ENCODE assay signal across 14 cellular contexts in genomic region chr1:109764561-109765482, GRCh38. TPM values are rescaled to one million over a fixed set of nuclear protein-coding genes. Genes with fewer than 3 reads are reported as not detected.
DNase-seq lines count a peak whose midpoint lies in the region; ATAC-seq and TF ChIP-seq lines count a peak whose summit lies in the region.
"Had no signal": no experiment of that assay in that cellular context is flagged by ENCODE, and none has a peak within 500 bp of the region (broad histone marks: within the 10 kb centered on the region; RNA-seq: fewer than 3 reads in every experiment).

No MANE protein-coding gene starts in this region.

- no peak overlapping the region for H3K4me3 ChIP-seq in CD4-positive, CD25-positive, alpha-beta regulatory T cell (ENCODE audit: low read depth, low read length)
- no peak overlapping the region for H3K4me3 ChIP-seq in WERI-Rb-1 (ENCODE audit: low read depth, low read length)
- no peak overlapping the region for H3K4me3 ChIP-seq in hepatocyte
- H3K4me3 ChIP-seq in neuronal stem cell (ENCODE audit: low read length in 2 of 2), result no peak overlapping the region

- no peak overlapping the region for H3K23ac ChIP-seq in neuronal stem cell (ENCODE audit: low read depth, low read length, poor library complexity)
- H3K23ac ChIP-seq in H9 (ENCODE audit: insufficient read length, low read depth, low read length), result no peak overlapping the region

- H3K4me3 Mint-ChIP-seq in CD4-positive, CD25-positive, alpha-beta regulatory T cell, result no peak overlapping the region
- no peak overlapping the region for H3K4me3 Mint-ChIP-seq in H9
- H3K4me3 Mint-ChIP-seq: activated B cell treated with CpG ODN at 0.5 μM for 24 hours, T-cell had no signal

- ATAC-seq in CD4-positive, CD25-positive, alpha-beta regulatory T cell (ENCODE audit: low read depth in 2 of 2), result no peak
- ATAC-seq in HG03039 (IDR thresholded peaks at IDR 0.05; ENCODE audit: unreplicated experiment), result no peak
- ATAC-seq: T-cell had no signal

- no peaks in the 10 kb centered on the region for H3K9me3 ChIP-seq in CD4-positive, CD25-positive, alpha-beta regulatory T cell (ENCODE audit: control insufficient read depth in 2 of 2, low read length in 2 of 2)
- H3K9me3 ChIP-seq in WERI-Rb-1 (ENCODE audit: severe bottlenecking) (no peaks in the 10 kb centered on the region), hepatocyte (ENCODE audit: low read depth) (no peaks in the 10 kb centered on the region), neuronal stem cell (replicated peaks in 1 of 2; ENCODE audit: control insufficient read depth in 2 of 2, insufficient read depth in 1 of 2, low read depth in 1 of 2, low read length in 2 of 2) (no peaks in the 10 kb centered on the region), H9 (ENCODE audit: control insufficient read depth, low read depth, low read length) (no peaks in the 10 kb centered on the region)

- no peak overlapping the region for H3K4ac ChIP-seq in neuronal stem cell (ENCODE audit: low read length)
- no peak overlapping the region for H3K4ac ChIP-seq in H9 (ENCODE audit: low read depth, low read length)

- H4K91ac ChIP-seq in neuronal stem cell (ENCODE audit: low read depth, low read length, poor library complexity) (no peak overlapping the region), H9 (ENCODE audit: insufficient read length, low read depth, low read length) (no peak overlapping the region)

- H3K14ac ChIP-seq in neuronal stem cell (ENCODE audit: low read length) (no peak overlapping the region), H9 (ENCODE audit: insufficient read depth, low read length) (no peak overlapping the region)

- H2BK120ac ChIP-seq in neuronal stem cell (ENCODE audit: low read depth, low read length) (no peak overlapping the region), H9 (ENCODE audit: low read depth, low read length, poor library complexity, severe bottlenecking) (no peak overlapping the region)

- H2AFZ ChIP-seq in hepatocyte (no peak overlapping the region), neuronal stem cell (ENCODE audit: low read length) (no peak overlapping the region), H9 (ENCODE audit: low read length) (no peak overlapping the region)

- H3T11ph ChIP-seq in H9 (ENCODE audit: low read length), result no peak overlapping the region

- H4K8ac ChIP-seq in neuronal stem cell (ENCODE audit: low read depth, low read length) (no peak overlapping the region), H9 (replicated peaks; ENCODE audit: insufficient read length, low read depth, low read length) (no peak overlapping the region)

- H3K79me2 ChIP-seq in hepatocyte, result peaks cover 16% of the 10 kb centered on the region
- no peaks in the 10 kb centered on the region for H3K79me2 ChIP-seq in H9 (ENCODE audit: insufficient read depth, low read length)

- TF ChIP-seq CTCF in WERI-Rb-1 (IDR thresholded peaks at IDR 0.05; ENCODE audit: low read depth, low read length) (no peak), hepatocyte (IDR thresholded peaks at IDR 0.05; ENCODE audit: poor library complexity) (no peak), H9 (conservative IDR thresholded peaks at IDR 0.05) (no peak)

- H3K36me3 ChIP-seq in CD4-positive, CD25-positive, alpha-beta regulatory T cell (ENCODE audit: control insufficient read depth, insufficient read depth, low read length), result no peaks in the 10 kb centered on the region
- H3K36me3 ChIP-seq in WERI-Rb-1, result no peaks in the 10 kb centered on the region
- H3K36me3 ChIP-seq in hepatocyte (replicated peaks; ENCODE audit: insufficient read depth, low read depth), result no peaks in the 10 kb centered on the region
- no peaks in the 10 kb centered on the region for H3K36me3 ChIP-seq in neuronal stem cell (replicated peaks in 1 of 2; ENCODE audit: control insufficient read depth in 2 of 2, insufficient read depth in 2 of 2, low read length in 2 of 2)

- H3K23me2 ChIP-seq in H9 (ENCODE audit: insufficient read length, low read depth, low read length, poor library complexity, severe bottlenecking), result no peaks in the 10 kb centered on the region

- H3K4me1 ChIP-seq in CD4-positive, CD25-positive, alpha-beta regulatory T cell (ENCODE audit: control insufficient read depth, insufficient read depth, low read length, poor library complexity, severe bottlenecking), result no peaks in the 10 kb centered on the region
- H3K4me1 ChIP-seq in hepatocyte (ENCODE audit: insufficient read depth) (peaks cover 52% of the 10 kb centered on the region), neuronal stem cell (ENCODE audit: control insufficient read depth in 2 of 2, insufficient read depth in 1 of 2, low read depth in 1 of 2, low read length in 2 of 2) (peaks cover 0 to 7% of the 10 kb centered on the region in 2 donors), H9 (ENCODE audit: insufficient read depth, low read length) (no peaks in the 10 kb centered on the region)

- peaks cover 0 to 1% (median 0%) of the 10 kb centered on the region in 7 donors for H3K9me3 Mint-ChIP-seq in CD4-positive, CD25-positive, alpha-beta regulatory T cell
- no peaks in the 10 kb centered on the region for H3K9me3 Mint-ChIP-seq in H9
- H3K9me3 Mint-ChIP-seq: activated B cell treated with CpG ODN at 0.5 μM for 24 hours, T-cell had no signal

- TF ChIP-seq POLR2A in erythroblast (IDR thresholded peaks at IDR 0.05; ENCODE audit: low read length), result no peak

- H4K5ac ChIP-seq in H9 (ENCODE audit: insufficient read length, low read depth, low read length), result no peak overlapping the region

- no peak for DNase-seq in CD4-positive, CD25-positive, alpha-beta regulatory T cell
- peak; percentile 6 for DNase-seq in WERI-Rb-1
- DNase-seq in hepatocyte (ENCODE audit: low spot score), result no peak
- no peak for DNase-seq in neuronal stem cell (ENCODE audit: low spot score)
- no peak for DNase-seq in erythroblast (lab: John Stamatoyannopoulos, UW)
- DNase-seq in H9, result no peak
- DNase-seq in mucosa of gallbladder (ENCODE audit: low spot score), result no peak
- DNase-seq: activated B cell treated with CpG ODN at 0.5 μM for 24 hours; AML-193; amniotic stem cell; stimulated activated CD4-positive, alpha-beta T cell treated with anti-CD3 and anti-CD28 coated beads, Interleukin-15, amount 100 ng/mL, for 24 hours had no signal

- H3K27me3 Mint-ChIP-seq in CD4-positive, CD25-positive, alpha-beta regulatory T cell, result no peaks in the 10 kb centered on the region
- H3K27me3 Mint-ChIP-seq in H9 (ENCODE audit: low read depth), result peaks cover 3% of the 10 kb centered on the region; the same call in 1 of the 2 replicates

- H2AK5ac ChIP-seq in neuronal stem cell (ENCODE audit: low read depth, low read length) (no peak overlapping the region), H9 (ENCODE audit: insufficient read length, low read length) (no peak overlapping the region)

- H2BK5ac ChIP-seq in neuronal stem cell (ENCODE audit: low read length) (no peak overlapping the region), H9 (ENCODE audit: insufficient read length, low read length) (no peak overlapping the region)

- no peak overlapping the region for H2BK20ac ChIP-seq in H9 (ENCODE audit: low read depth, low read length, poor library complexity, severe bottlenecking)

- no peaks in the 10 kb centered on the region for H3K79me1 ChIP-seq in neuronal stem cell (ENCODE audit: low read depth, low read length)
- H3K79me1 ChIP-seq in H9 (ENCODE audit: insufficient read depth, low read depth, low read length, poor library complexity, severe bottlenecking), result no peaks in the 10 kb centered on the region

- H3K4me1 Mint-ChIP-seq in CD4-positive, CD25-positive, alpha-beta regulatory T cell, result no peaks in the 10 kb centered on the region
- H3K4me1 Mint-ChIP-seq in H9, result peaks cover 4 to 5% of the 10 kb centered on the region in 2 experiments; a peak in 2 of 4 replicates
- H3K4me1 Mint-ChIP-seq: activated B cell treated with CpG ODN at 0.5 μM for 24 hours, T-cell had no signal

- H3K36me3 Mint-ChIP-seq in CD4-positive, CD25-positive, alpha-beta regulatory T cell, result no peaks in the 10 kb centered on the region
- no peaks in the 10 kb centered on the region for H3K36me3 Mint-ChIP-seq in H9 (ENCODE audit: insufficient read depth in 1 of 3, low read depth in 3 of 3)
- H3K36me3 Mint-ChIP-seq: T-cell had no signal

- WGBS in hepatocyte (ENCODE audit: low lambda C conversion rate, missing lambda C conversion rate), result 94% methylated on average over 12 of the region's 13 CpGs
- WGBS in neuronal stem cell (ENCODE audit: extremely low coverage in 2 of 2, insufficient read length in 2 of 2, insufficient replicate concordance in 1 of 2), 2 donors, result no CpG with 5 or more reads among the region's 13 CpGs
- WGBS in H9 (ENCODE audit: extremely low coverage, insufficient read length, low lambda C conversion rate), result no CpG with 5 or more reads among the region's 13 CpGs

- no peak overlapping the region for H3K18ac ChIP-seq in neuronal stem cell (ENCODE audit: low read length)
- no peak overlapping the region for H3K18ac ChIP-seq in H9 (ENCODE audit: insufficient read length, low read depth, low read length)

- H3K4me2 ChIP-seq in hepatocyte (peak overlapping the region; percentile 60), neuronal stem cell (ENCODE audit: insufficient read depth, low read length, poor library complexity, severe bottlenecking) (no peak overlapping the region), H9 (ENCODE audit: insufficient read depth, insufficient read length, low read length) (no peak overlapping the region)

- no peak overlapping the region for H2BK12ac ChIP-seq in neuronal stem cell (ENCODE audit: low read length)
- no peak overlapping the region for H2BK12ac ChIP-seq in H9 (ENCODE audit: insufficient read length, low read depth, low read length)

- H2BK15ac ChIP-seq in neuronal stem cell (ENCODE audit: low read length) (peak overlapping the region; percentile 82), H9 (ENCODE audit: low read depth, low read length) (no peak overlapping the region)

- H4K20me1 ChIP-seq in hepatocyte (ENCODE audit: insufficient read depth, poor library complexity, severe bottlenecking) (no peaks in the 10 kb centered on the region), H9 (ENCODE audit: control insufficient read depth, insufficient read depth, insufficient read length) (no peaks in the 10 kb centered on the region)

- H3K9ac ChIP-seq in neuronal stem cell (ENCODE audit: low read depth, low read length, poor library complexity) (no peak overlapping the region), H9 (ENCODE audit: extremely low read depth, insufficient read length, low read length) (no peak overlapping the region)

- H3K56ac ChIP-seq in H9 (ENCODE audit: insufficient read length, low read depth, low read length), result no peak overlapping the region

- H3K27ac Mint-ChIP-seq in CD4-positive, CD25-positive, alpha-beta regulatory T cell, result peak overlapping the region in 2 of 3 donors; percentile 53 to 74
- H3K27ac Mint-ChIP-seq in H9, result peak overlapping the region in 1 of 3 experiments; percentile 39; a peak in 1 of 7 replicates
- H3K27ac Mint-ChIP-seq: activated B cell treated with CpG ODN at 0.5 μM for 24 hours, T-cell had no signal

- H3K9me2 ChIP-seq in hepatocyte (replicated peaks; ENCODE audit: insufficient read depth), result no peaks in the 10 kb centered on the region

- no peaks in the 10 kb centered on the region for H3K27me3 ChIP-seq in CD4-positive, CD25-positive, alpha-beta regulatory T cell (ENCODE audit: control insufficient read depth, insufficient read depth, low read length)
- H3K27me3 ChIP-seq in WERI-Rb-1 (ENCODE audit: insufficient read depth, low read depth, severe bottlenecking) (no peaks in the 10 kb centered on the region), hepatocyte (no peaks in the 10 kb centered on the region), neuronal stem cell (ENCODE audit: control insufficient read depth in 3 of 3, insufficient read depth in 3 of 3, low read depth in 1 of 3, low read length in 3 of 3) (peaks cover 0 to 49% (median 0%) of the 10 kb centered on the region in 3 experiments), H9 (ENCODE audit: insufficient read depth, low read length) (no peaks in the 10 kb centered on the region)

- no peak overlapping the region for H3K27ac ChIP-seq in CD4-positive, CD25-positive, alpha-beta regulatory T cell (ENCODE audit: insufficient read depth, low read length, poor library complexity, severe bottlenecking)
- no peak overlapping the region for H3K27ac ChIP-seq in WERI-Rb-1
- H3K27ac ChIP-seq in hepatocyte, result peak overlapping the region; percentile 99
- H3K27ac ChIP-seq in neuronal stem cell (replicated peaks; ENCODE audit: low read length), result no peak overlapping the region
- no peak overlapping the region for H3K27ac ChIP-seq in H9 (ENCODE audit: insufficient read length, low read depth, low read length)
- H3K27ac ChIP-seq: epithelial cell of prostate had no signal

RNA-seq across cellular contexts. Expression of gene EPS8L3, which starts 1.1 kb away (rescaled TPM):
- total RNA-seq in CD4-positive, CD25-positive, alpha-beta regulatory T cell, result not detected
- not detected for polyA plus RNA-seq in CD4-positive, CD25-positive, alpha-beta regulatory T cell
- total RNA-seq in hepatocyte (40.2 and 48.1 TPM in 2 replicates), H9 (2021) (not detected in 2 replicates), mucosa of gallbladder (459 TPM)
- polyA plus RNA-seq in hepatocyte, result 97.3 and 105 TPM in 2 replicates
- polyA plus RNA-seq in neuronal stem cell (2013, experiment 1 of 2), result not detected
- 0.03 TPM for polyA plus RNA-seq in neuronal stem cell (2013, experiment 2 of 2)
- total RNA-seq: activated B cell treated with CpG ODN at 0.5 μM for 24 hours had no signal

RNA-seq across cellular contexts. Expression of gene GSTM3, which starts 24.0 kb away (rescaled TPM):
- total RNA-seq in CD4-positive, CD25-positive, alpha-beta regulatory T cell, result 5.3 TPM
- polyA plus RNA-seq in CD4-positive, CD25-positive, alpha-beta regulatory T cell, result 10 to 100 TPM in 3 of 4 donors, 1 to 10 TPM in 1; 3.9 to 50.1 (median 48.7) TPM
- total RNA-seq in hepatocyte (297 and 337 TPM in 2 replicates), H9 (2021) (2.7 and 3.5 TPM in 2 replicates), mucosa of gallbladder (40.6 TPM)
- 905 and 962 TPM in 2 replicates for polyA plus RNA-seq in hepatocyte
- 29.3 TPM for polyA plus RNA-seq in neuronal stem cell (2013, experiment 1 of 2)
- 29.7 TPM for polyA plus RNA-seq in neuronal stem cell (2013, experiment 2 of 2)

RNA-seq across cellular contexts. Expression of gene GSTM5, which starts 52.8 kb away (rescaled TPM):
- not detected for total RNA-seq in CD4-positive, CD25-positive, alpha-beta regulatory T cell
- polyA plus RNA-seq in CD4-positive, CD25-positive, alpha-beta regulatory T cell, result not detected
- total RNA-seq in hepatocyte (0.12 and 3.0 TPM in 2 replicates), H9 (2021) (not detected in 2 replicates), mucosa of gallbladder (32.8 TPM)
- polyA plus RNA-seq in hepatocyte, result 1.2 and 1.6 TPM in 2 replicates
- polyA plus RNA-seq in neuronal stem cell (2013, experiment 1 of 2), result 0.67 TPM
- polyA plus RNA-seq in neuronal stem cell (2013, experiment 2 of 2), result 0.72 TPM

Comparison
In these comparisons a context has a peak if more than half of its experiments do, and no peak if none do; other contexts are left out.
1. RNA of gene EPS8L3, which starts 1.1 kb away (total RNA-seq): 459 TPM in mucosa of gallbladder (single experiment) and 40.2 to 48.1 TPM in hepatocyte; not detected in CD4-positive, CD25-positive, alpha-beta regulatory T cell (single experiment) and not detected in H9; every median in the first group is over 10 times any median in the second.